In the genomic region with DNA sequence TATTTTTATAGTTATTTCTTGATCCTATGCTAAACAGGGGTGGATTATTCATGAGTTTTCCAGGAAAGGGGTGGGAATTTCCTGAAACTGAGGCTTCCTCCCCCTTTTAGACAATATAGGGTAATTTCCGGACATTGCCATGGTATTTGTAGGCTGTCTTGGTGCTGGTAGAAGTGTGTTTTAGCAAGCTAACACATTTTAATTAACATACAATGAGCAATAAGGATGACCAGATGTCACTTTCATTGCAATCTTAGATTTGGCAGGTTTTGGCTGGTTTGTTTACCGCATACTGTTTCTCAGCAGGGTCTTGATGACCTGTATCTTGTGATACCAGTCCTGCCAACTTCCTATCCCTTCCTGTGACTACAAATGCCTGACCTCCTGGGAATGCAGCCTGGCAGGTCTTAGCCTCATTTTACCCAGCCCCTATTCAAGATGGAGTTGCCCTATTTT, we compare ENCODE assay signal across 12 cellular contexts. TPM values are rescaled to one million over a fixed set of nuclear protein-coding genes. Genes with fewer than 3 reads are reported as not detected.
DNase-seq lines count a peak whose midpoint lies in the region; ATAC-seq, FAIRE-seq and TF ChIP-seq lines count a peak whose summit lies in the region.
"Had no signal": no experiment of that assay in that cellular context is flagged by ENCODE, and none has a peak within 500 bp of the region (broad histone marks: within the 10 kb centered on the region; RNA-seq: fewer than 3 reads in every experiment).

No MANE protein-coding gene starts in this region.

- no peak for TF ChIP-seq RAD21 in A549 (conservative IDR thresholded peaks at IDR 0.05 in 1 of 2, IDR thresholded peaks at IDR 0.05 in 1 of 2)

- DNase-seq in A549 (ENCODE audit: low read depth in 1 of 2, low spot score in 1 of 2) (no peak), cerebellum (ENCODE audit: low spot score) (peak; percentile 53), GM13977 (ENCODE audit: low spot score) (no peak)
- DNase-seq in stimulated activated naive CD8-positive, alpha-beta T cell treated with anti-CD3 and anti-CD28 coated beads, Interleukin-15, amount 100 ng/mL, for 72 hours, result no peak
- DNase-seq: substantia nigra, T-helper 17 cell had no signal

- H3K79me2 ChIP-seq in Loucy (ENCODE audit: insufficient read depth, low read length), result no peaks in the 10 kb centered on the region

- TF ChIP-seq POLR2A in A549 (IDR thresholded peaks at IDR 0.05; ENCODE audit: low read length) (no peak), GM18505 (IDR thresholded peaks at IDR 0.05; ENCODE audit: borderline replicate concordance, extremely low read depth, insufficient read depth, insufficient read length) (no peak)

- H3K9me3 Mint-ChIP-seq in stimulated activated naive CD8-positive, alpha-beta T cell treated with anti-CD3 and anti-CD28 coated beads, Interleukin-15, amount 100 ng/mL, for 72 hours, result no peaks in the 10 kb centered on the region
- H3K9me3 Mint-ChIP-seq: activated naive CD4-positive, alpha-beta T cell treated with anti-CD3 and anti-CD28 coated beads, Interleukin-2, amount 50 U/mL, for 24 hours had no signal

- no peak for TF ChIP-seq CTCF in A549 (IDR thresholded peaks at IDR 0.05)
- TF ChIP-seq CTCF in Loucy (conservative IDR thresholded peaks at IDR 0.05; ENCODE audit: low read length), result no peak
- no peak for TF ChIP-seq CTCF in GM13977 (IDR thresholded peaks at IDR 0.05; ENCODE audit: extremely low read depth, insufficient read depth, missing control alignments)

- H3K36me3 ChIP-seq in Loucy (ENCODE audit: insufficient read depth, low read length), result no peaks in the 10 kb centered on the region
- H3K36me3 ChIP-seq in mucosa of rectum (ENCODE audit: control insufficient read depth in 2 of 2, insufficient read depth in 2 of 2, low read length in 2 of 2), result no peaks in the 10 kb centered on the region

- FAIRE-seq in A549 (lab: Jason Lieb, UNC), result no peak

- H3K9me3 ChIP-seq in A549 (no peaks in the 10 kb centered on the region), Loucy (ENCODE audit: insufficient read depth, low read depth, low read length) (peaks cover 3% of the 10 kb centered on the region; the same call in 1 of the 2 replicates), mucosa of rectum (ENCODE audit: control insufficient read depth in 2 of 2, low read length in 2 of 2) (no peaks in the 10 kb centered on the region)

- no peak for TF ChIP-seq EP300 in A549 (IDR thresholded peaks at IDR 0.05)

- no peak overlapping the region for H3K27ac Mint-ChIP-seq in stimulated activated naive CD8-positive, alpha-beta T cell treated with anti-CD3 and anti-CD28 coated beads, Interleukin-15, amount 100 ng/mL, for 72 hours
- H3K27ac Mint-ChIP-seq: activated naive CD4-positive, alpha-beta T cell treated with anti-CD3 and anti-CD28 coated beads, Interleukin-2, amount 50 U/mL, for 24 hours; T-helper 17 cell had no signal

- CTCF ChIA-PET in A549 (lab: Yijun Ruan, JAX), result no interaction called here

- ATAC-seq in A549, result no peak
- ATAC-seq in GM18505 (IDR thresholded peaks at IDR 0.05; ENCODE audit: unreplicated experiment), result no peak
- no peak for ATAC-seq in GM18498 (IDR thresholded peaks at IDR 0.05; ENCODE audit: unreplicated experiment)
- ATAC-seq in stimulated activated naive CD8-positive, alpha-beta T cell treated with anti-CD3 and anti-CD28 coated beads, Interleukin-15, amount 100 ng/mL, for 72 hours, result no peak
- ATAC-seq: T-helper 17 cell had no signal

- H3K4me1 ChIP-seq in A549 (peaks cover 83% of the 10 kb centered on the region), Loucy (ENCODE audit: insufficient read depth, low read length, poor library complexity, severe bottlenecking) (peaks cover 28% of the 10 kb centered on the region), mucosa of rectum (ENCODE audit: control insufficient read depth in 2 of 2, insufficient read depth in 2 of 2, low read length in 2 of 2) (peaks cover 43 to 52% of the 10 kb centered on the region in 2 donors)

- POLR2A ChIA-PET in A549 (lab: Yijun Ruan, JAX), result no interaction called here

- 81% methylated on average over 2 of the region's 2 CpGs for WGBS in A549 (ENCODE audit: missing lambda C conversion rate)

- 0 out of 2 replicates have a peak, but pooled peaks cover 6% of the 10 kb centered on the region for H3F3A ChIP-seq in Loucy (ENCODE audit: low read depth)

- no peaks in the 10 kb centered on the region for H4K20me1 ChIP-seq in Loucy (ENCODE audit: insufficient read depth, low read length, poor library complexity, severe bottlenecking)

- in situ Hi-C loops in GM13977 (cut with MboI; ENCODE audit: low pct_unique_long_range_greater_than_20kb, low sequenced_read_pairs, unreplicated experiment), result no loop called here

- no peak overlapping the region for H2AFZ ChIP-seq in Loucy (ENCODE audit: low read length)

- H3K4me2 ChIP-seq in A549, result peak overlapping the region; percentile 96
- H3K4me2 ChIP-seq in Loucy (ENCODE audit: low read depth, low read length, poor library complexity, severe bottlenecking), result no peak overlapping the region

- no peaks in the 10 kb centered on the region for H3K9me2 ChIP-seq in Loucy (replicated peaks; ENCODE audit: low read depth, low read length)

- peaks cover 80% of the 10 kb centered on the region for H3K4me1 Mint-ChIP-seq in stimulated activated naive CD8-positive, alpha-beta T cell treated with anti-CD3 and anti-CD28 coated beads, Interleukin-15, amount 100 ng/mL, for 72 hours

- peak overlapping the region in 1 of 2 donors; percentile 13 for H3K4me3 Mint-ChIP-seq in stimulated activated naive CD8-positive, alpha-beta T cell treated with anti-CD3 and anti-CD28 coated beads, Interleukin-15, amount 100 ng/mL, for 72 hours
- H3K4me3 Mint-ChIP-seq: activated naive CD4-positive, alpha-beta T cell treated with anti-CD3 and anti-CD28 coated beads, Interleukin-2, amount 50 U/mL, for 24 hours; T-helper 17 cell had no signal

- H3K9ac ChIP-seq in Loucy (ENCODE audit: low read depth, low read length, poor library complexity, severe bottlenecking) (peak overlapping the region; percentile 50), mucosa of rectum (ENCODE audit: low read depth in 1 of 2, low read length in 2 of 2) (peak overlapping the region in 1 of 2 donors; percentile 41)

- H3K27ac ChIP-seq in A549 (peak overlapping the region; percentile 99 to 100), mucosa of rectum (ENCODE audit: low read depth in 2 of 2, low read length in 2 of 2) (peak overlapping the region; percentile 76 to 94)

- no peaks in the 10 kb centered on the region for H3K27me3 ChIP-seq in Loucy (ENCODE audit: insufficient read depth, low read length, poor library complexity, severe bottlenecking)
- no peaks in the 10 kb centered on the region for H3K27me3 ChIP-seq in mucosa of rectum (ENCODE audit: control insufficient read depth in 2 of 2, insufficient read depth in 2 of 2, low read length in 2 of 2)

- no peaks in the 10 kb centered on the region for H3K27me3 Mint-ChIP-seq in stimulated activated naive CD8-positive, alpha-beta T cell treated with anti-CD3 and anti-CD28 coated beads, Interleukin-15, amount 100 ng/mL, for 72 hours
- H3K27me3 Mint-ChIP-seq: activated naive CD4-positive, alpha-beta T cell treated with anti-CD3 and anti-CD28 coated beads, Interleukin-2, amount 50 U/mL, for 24 hours; T-helper 17 cell had no signal

- H3K4me3 ChIP-seq in A549 (no peak overlapping the region), Loucy (ENCODE audit: low read length, poor library complexity, severe bottlenecking) (no peak overlapping the region), mucosa of rectum (ENCODE audit: low read length in 2 of 2) (peak overlapping the region in 1 of 2 donors; percentile 68)

TF ChIP-seq in A549, 52 proteins besides CTCF, POLR2A, EP300 and RAD21:
- TF ChIP-seq ZC3H11A (IDR thresholded peaks at IDR 0.05), result no peak
- TF ChIP-seq MAZ (IDR thresholded peaks at IDR 0.05; ENCODE audit: borderline replicate concordance, low read depth, low read length), result no peak

RNA-seq across cellular contexts. Expression of a gene that starts 1.0 kb away (rescaled TPM):
- polyA plus RNA-seq in A549 (2011; rRNA removed), result 18.6 and 24.7 TPM in 2 replicates
- polyA plus RNA-seq in A549 (2012; cell fraction: cytosol; rRNA removed), result 14.8 and 26.9 TPM in 2 replicates
- 33.8 and 39.1 TPM in 2 replicates for polyA plus RNA-seq in A549 (2012; cell fraction: nucleus; rRNA removed)
- polyA plus RNA-seq in A549 (2017; fragmentation: RNase III; extraction: RNeasy Plus Mini Kit Qiagen cat#74134 plus additional on column Dnase treatment), result 17.6 to 26.7 TPM (median 24.5 TPM) in 3 replicates
- polyA minus RNA-seq in A549 (2011; rRNA and poly(A)+ RNA removed), result 11.1 and 12.9 TPM in 2 replicates
- 4.4 TPM for total RNA-seq in cerebellum

RNA-seq across cellular contexts. Expression of a gene that starts 23.2 kb away (rescaled TPM):
- polyA plus RNA-seq in A549 (2011; rRNA removed), result not detected in 2 replicates
- not detected in 2 replicates for polyA plus RNA-seq in A549 (2012; cell fraction: cytosol; rRNA removed)
- polyA plus RNA-seq in A549 (2012; cell fraction: nucleus; rRNA removed), result 0.07 TPM in 1 of 2 replicates, not detected in the other
- polyA plus RNA-seq in A549 (2017; fragmentation: RNase III; extraction: RNeasy Plus Mini Kit Qiagen cat#74134 plus additional on column Dnase treatment), result not detected in 3 replicates
- not detected in 2 replicates for polyA minus RNA-seq in A549 (2011; rRNA and poly(A)+ RNA removed)
- total RNA-seq in cerebellum, result 0.27 TPM
- polyA plus RNA-seq: BJ had no signal

RNA-seq across cellular contexts. Expression of a gene that starts 39.3 kb away (rescaled TPM):
- polyA plus RNA-seq in A549 (2011; rRNA removed) (0.05 and 0.14 TPM in 2 replicates), A549 (2017; fragmentation: RNase III; extraction: RNeasy Plus Mini Kit Qiagen cat#74134 plus additional on column Dnase treatment) (0.04 to 0.17 TPM (median 0.05 TPM) in 3 replicates)
- polyA plus RNA-seq in A549 (2012; cell fraction: cytosol; rRNA removed), result 0.05 and 0.09 TPM in 2 replicates
- 0.09 and 0.12 TPM in 2 replicates for polyA plus RNA-seq in A549 (2012; cell fraction: nucleus; rRNA removed)
- not detected in 2 replicates for polyA minus RNA-seq in A549 (2011; rRNA and poly(A)+ RNA removed)
- total RNA-seq in cerebellum, result 0.18 TPM

RNA-seq across cellular contexts. Expression of a gene that starts 55.0 kb away (rescaled TPM):
- polyA plus RNA-seq in A549 (2011; rRNA removed), result 0.12 TPM in 1 of 2 replicates, not detected in the other
- 0.12 and 0.16 TPM in 2 replicates for polyA plus RNA-seq in A549 (2012; cell fraction: cytosol; rRNA removed)
- polyA plus RNA-seq in A549 (2012; cell fraction: nucleus; rRNA removed), result 0.17 and 0.22 TPM in 2 replicates
- 0.05 to 0.07 TPM (median 0.05 TPM) in 3 replicates for polyA plus RNA-seq in A549 (2017; fragmentation: RNase III; extraction: RNeasy Plus Mini Kit Qiagen cat#74134 plus additional on column Dnase treatment)
- not detected in 2 replicates for polyA minus RNA-seq in A549 (2011; rRNA and poly(A)+ RNA removed)
- total RNA-seq in cerebellum, result 0.64 TPM
